In the genomic region with DNA sequence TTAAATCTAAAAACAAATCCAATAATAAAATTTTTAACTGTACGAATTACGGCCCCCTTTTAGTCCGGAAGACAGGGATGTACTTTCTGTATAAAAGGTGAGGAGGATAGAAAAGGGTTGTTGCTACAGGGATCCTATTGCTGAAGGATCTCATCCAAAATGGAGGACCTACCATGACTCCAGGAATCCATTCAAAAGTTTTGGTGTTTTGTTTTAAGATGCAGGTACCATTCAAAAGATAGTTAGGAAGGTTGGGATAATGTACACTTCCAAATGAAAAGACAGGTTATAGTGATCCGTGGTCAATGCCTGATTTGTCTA, we compare ENCODE assay signal across 9 cellular contexts. TPM values are rescaled to one million over a fixed set of nuclear protein-coding genes. Genes with fewer than 3 reads are reported as not detected.
DNase-seq lines count a peak whose midpoint lies in the region; ATAC-seq and TF ChIP-seq lines count a peak whose summit lies in the region.
"Had no signal": no experiment of that assay in that cellular context is flagged by ENCODE, and none has a peak within 500 bp of the region (broad histone marks: within the 10 kb centered on the region; RNA-seq: fewer than 3 reads in every experiment).

No MANE protein-coding gene starts in this region.

- no peak for TF ChIP-seq EP300 in neural cell (conservative IDR thresholded peaks at IDR 0.05; ENCODE audit: poor library complexity, severe bottlenecking)

- TF ChIP-seq RAD21 in neural cell (conservative IDR thresholded peaks at IDR 0.05): no peak

- peak overlapping the region; percentile 81 to 95 (median 92); a peak in 19 of 20 replicates for H3K4me3 ChIP-seq in BLaER1 treated with 17β-estradiol and CSF1 and Interleukin-3, amounts not matched to agents 10 nM and 100 nM
- H3K4me3 ChIP-seq in Loucy (ENCODE audit: low read length, poor library complexity, severe bottlenecking) (peak overlapping the region; percentile 99), duodenal mucosa (ENCODE audit: low read depth in 1 of 2, low read length in 2 of 2) (peak overlapping the region; percentile 62 to 76), neural cell (ENCODE audit: low read length) (peak overlapping the region; percentile 99)

- no peaks in the 10 kb centered on the region for H3K36me3 ChIP-seq in BLaER1 treated with 17β-estradiol and CSF1 and Interleukin-3, amounts not matched to agents 10 nM and 100 nM
- no peaks in the 10 kb centered on the region for H3K36me3 ChIP-seq in Loucy (ENCODE audit: insufficient read depth, low read length)
- H3K36me3 ChIP-seq in duodenal mucosa (ENCODE audit: control insufficient read depth in 1 of 2, insufficient read depth in 2 of 2, low read length in 2 of 2): no peaks in the 10 kb centered on the region
- H3K36me3 ChIP-seq in neural cell (ENCODE audit: insufficient read depth, low read length): no peaks in the 10 kb centered on the region

- no peak for DNase-seq in NCI-H748 (lab: John Stamatoyannopoulos, UW; ENCODE audit: unreplicated experiment)
- DNase-seq in NCI-H1436 (lab: John Stamatoyannopoulos, UW): no peak
- DNase-seq: NCI-H187 had no signal

- H3K27me3 ChIP-seq in BLaER1 treated with 17β-estradiol and CSF1 and Interleukin-3, amounts not matched to agents 10 nM and 100 nM: peaks cover 0 to 12% (median 9%) of the 10 kb centered on the region in 11 experiments; a peak in 13 of 22 replicates
- H3K27me3 ChIP-seq in Loucy (ENCODE audit: insufficient read depth, low read length, poor library complexity, severe bottlenecking) (no peaks in the 10 kb centered on the region), duodenal mucosa (ENCODE audit: control insufficient read depth in 1 of 2, insufficient read depth in 2 of 2, low read length in 2 of 2) (no peaks in the 10 kb centered on the region), neural cell (ENCODE audit: insufficient read depth, low read depth, low read length) (no peaks in the 10 kb centered on the region)

- H3K9me3 ChIP-seq in BLaER1 treated with 17β-estradiol and CSF1 and Interleukin-3, amounts not matched to agents 10 nM and 100 nM (replicated peaks in 1 of 11): no peaks in the 10 kb centered on the region
- H3K9me3 ChIP-seq in Loucy (ENCODE audit: insufficient read depth, low read depth, low read length): no peaks in the 10 kb centered on the region
- H3K9me3 ChIP-seq in duodenal mucosa (ENCODE audit: control insufficient read depth in 1 of 2, low read length in 2 of 2): no peaks in the 10 kb centered on the region
- H3K9me3 ChIP-seq in neural cell (ENCODE audit: low read length): no peaks in the 10 kb centered on the region

- H3K4me2 ChIP-seq in BLaER1 treated with 17β-estradiol and CSF1 and Interleukin-3, amounts not matched to agents 10 nM and 100 nM: peak overlapping the region; percentile 78 to 99 (median 92)
- H3K4me2 ChIP-seq in Loucy (ENCODE audit: low read depth, low read length, poor library complexity, severe bottlenecking) (peak overlapping the region; percentile 91), neural cell (ENCODE audit: low read length) (peak overlapping the region; percentile 46)

- TF ChIP-seq CTCF in Loucy (conservative IDR thresholded peaks at IDR 0.05; ENCODE audit: low read length) (no peak), neural cell (IDR thresholded peaks at IDR 0.05; ENCODE audit: poor library complexity, severe bottlenecking) (no peak)

- peak overlapping the region in 4 of 11 experiments; percentile 87 to 90 (median 88); a peak in 7 of 22 replicates for H3K9ac ChIP-seq in BLaER1 treated with 17β-estradiol and CSF1 and Interleukin-3, amounts not matched to agents 10 nM and 100 nM
- H3K9ac ChIP-seq in Loucy (ENCODE audit: low read depth, low read length, poor library complexity, severe bottlenecking) (peak overlapping the region; percentile 85), duodenal mucosa (ENCODE audit: low read depth in 1 of 2, low read length in 2 of 2) (peak overlapping the region in 1 of 2 donors; percentile 56), neural cell (ENCODE audit: low read length) (peak overlapping the region; percentile 100)

- H2AFZ ChIP-seq in Loucy (ENCODE audit: low read length): peak overlapping the region; percentile 99; the same call in 1 of the 2 replicates
- no peak overlapping the region for H2AFZ ChIP-seq in neural cell (ENCODE audit: low read depth, low read length)

- H3F3A ChIP-seq in Loucy (ENCODE audit: low read depth): peaks cover 6% of the 10 kb centered on the region; the same call in 1 of the 2 replicates
- no peaks in the 10 kb centered on the region for H3F3A ChIP-seq in neural cell (ENCODE audit: insufficient read depth, low read length, poor library complexity, severe bottlenecking)

- H4K20me1 ChIP-seq in BLaER1 treated with 17β-estradiol and CSF1 and Interleukin-3, amounts not matched to agents 10 nM and 100 nM: peaks cover 0 to 27% (median 0%) of the 10 kb centered on the region in 11 experiments; a peak in 6 of 22 replicates
- H4K20me1 ChIP-seq in Loucy (ENCODE audit: insufficient read depth, low read length, poor library complexity, severe bottlenecking) (peaks cover 5% of the 10 kb centered on the region), neural cell (ENCODE audit: insufficient read depth) (no peaks in the 10 kb centered on the region)

- no peak for ATAC-seq in GM21786 (IDR thresholded peaks at IDR 0.05; ENCODE audit: unreplicated experiment)
- no peak for ATAC-seq in GM18511 (IDR thresholded peaks at IDR 0.05; ENCODE audit: unreplicated experiment)

- H3K27ac ChIP-seq in BLaER1 treated with 17β-estradiol and CSF1 and Interleukin-3, amounts not matched to agents 10 nM and 100 nM: peak overlapping the region in 3 of 11 experiments; percentile 79 to 88 (median 87); a peak in 4 of 22 replicates
- no peak overlapping the region for H3K27ac ChIP-seq in duodenal mucosa (ENCODE audit: low read depth, low read length)
- peak overlapping the region; percentile 99 for H3K27ac ChIP-seq in neural cell (ENCODE audit: low read length)

- H3K9me2 ChIP-seq in Loucy (replicated peaks; ENCODE audit: low read depth, low read length) (no peaks in the 10 kb centered on the region), neural cell (ENCODE audit: insufficient read depth, low read length) (no peaks in the 10 kb centered on the region)

- H3K4me1 ChIP-seq in BLaER1 treated with 17β-estradiol and CSF1 and Interleukin-3, amounts not matched to agents 10 nM and 100 nM: peaks cover 27 to 73% (median 38%) of the 10 kb centered on the region in 10 experiments
- H3K4me1 ChIP-seq in Loucy (ENCODE audit: insufficient read depth, low read length, poor library complexity, severe bottlenecking) (peaks cover 30% of the 10 kb centered on the region), duodenal mucosa (ENCODE audit: control insufficient read depth in 1 of 2, insufficient read depth in 2 of 2, low read length in 2 of 2) (peaks cover 0 to 6% of the 10 kb centered on the region in 2 donors)

- H3K79me2 ChIP-seq in Loucy (ENCODE audit: insufficient read depth, low read length) (peaks cover 33% of the 10 kb centered on the region), neural cell (replicated peaks; ENCODE audit: insufficient read depth, low read length) (peaks cover 34% of the 10 kb centered on the region)

TF ChIP-seq in neural cell, 6 proteins besides CTCF, POLR2A, EP300 and RAD21:
- no peak for TF ChIP-seq MXI1 (conservative IDR thresholded peaks at IDR 0.05; ENCODE audit: poor library complexity, severe bottlenecking)
- TF ChIP-seq SMC3 (conservative IDR thresholded peaks at IDR 0.05; ENCODE audit: poor library complexity): no peak
- TF ChIP-seq TAF1 (IDR thresholded peaks at IDR 0.05; ENCODE audit: low read depth): no peak
- no peak for TF ChIP-seq POLR2AphosphoS5 (IDR thresholded peaks at IDR 0.05)
- TF ChIP-seq, protein P1, sequence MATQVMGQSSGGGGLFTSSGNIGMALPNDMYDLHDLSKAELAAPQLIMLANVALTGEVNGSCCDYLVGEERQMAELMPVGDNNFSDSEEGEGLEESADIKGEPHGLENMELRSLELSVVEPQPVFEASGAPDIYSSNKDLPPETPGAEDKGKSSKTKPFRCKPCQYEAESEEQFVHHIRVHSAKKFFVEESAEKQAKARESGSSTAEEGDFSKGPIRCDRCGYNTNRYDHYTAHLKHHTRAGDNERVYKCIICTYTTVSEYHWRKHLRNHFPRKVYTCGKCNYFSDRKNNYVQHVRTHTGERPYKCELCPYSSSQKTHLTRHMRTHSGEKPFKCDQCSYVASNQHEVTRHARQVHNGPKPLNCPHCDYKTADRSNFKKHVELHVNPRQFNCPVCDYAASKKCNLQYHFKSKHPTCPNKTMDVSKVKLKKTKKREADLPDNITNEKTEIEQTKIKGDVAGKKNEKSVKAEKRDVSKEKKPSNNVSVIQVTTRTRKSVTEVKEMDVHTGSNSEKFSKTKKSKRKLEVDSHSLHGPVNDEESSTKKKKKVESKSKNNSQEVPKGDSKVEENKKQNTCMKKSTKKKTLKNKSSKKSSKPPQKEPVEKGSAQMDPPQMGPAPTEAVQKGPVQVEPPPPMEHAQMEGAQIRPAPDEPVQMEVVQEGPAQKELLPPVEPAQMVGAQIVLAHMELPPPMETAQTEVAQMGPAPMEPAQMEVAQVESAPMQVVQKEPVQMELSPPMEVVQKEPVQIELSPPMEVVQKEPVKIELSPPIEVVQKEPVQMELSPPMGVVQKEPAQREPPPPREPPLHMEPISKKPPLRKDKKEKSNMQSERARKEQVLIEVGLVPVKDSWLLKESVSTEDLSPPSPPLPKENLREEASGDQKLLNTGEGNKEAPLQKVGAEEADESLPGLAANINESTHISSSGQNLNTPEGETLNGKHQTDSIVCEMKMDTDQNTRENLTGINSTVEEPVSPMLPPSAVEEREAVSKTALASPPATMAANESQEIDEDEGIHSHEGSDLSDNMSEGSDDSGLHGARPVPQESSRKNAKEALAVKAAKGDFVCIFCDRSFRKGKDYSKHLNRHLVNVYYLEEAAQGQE (IDR thresholded peaks at IDR 0.05; ENCODE audit: borderline replicate concordance): no peak
- no peak for TF ChIP-seq EZH2 (IDR thresholded peaks at IDR 0.05; ENCODE audit: borderline replicate concordance, insufficient read depth, low read length, poor library complexity, severe bottlenecking)

RNA-seq across cellular contexts. Expression of a gene that starts 1.3 kb away (rescaled TPM):
- 57.0 and 58.4 TPM in 2 replicates for polyA plus RNA-seq in neural cell
- 116 and 155 TPM in 2 replicates for polyA minus RNA-seq in neural cell
